In genomic region chr6:105573556-105573955, GRCh38 we compare ENCODE assay signal across 21 cellular contexts.
DNase-seq lines count a peak whose midpoint lies in the region; ATAC-seq, FAIRE-seq and TF ChIP-seq lines count a peak whose summit lies in the region.
"Had no signal": no experiment of that assay in that cellular context is flagged by ENCODE, and none has a peak within 500 bp of the region (broad histone marks: within the 10 kb centered on the region; RNA-seq: fewer than 3 reads in every experiment).

No MANE protein-coding gene starts in this region.

- peak; percentile 45 for DNase-seq in ELR (ENCODE audit: low read depth)
- DNase-seq in GM23338 (ENCODE audit: low spot score), result no peak
- DNase-seq in astrocyte (ENCODE audit: low read depth), result peak; percentile 76
- no peak for DNase-seq in foreskin keratinocyte
- DNase-seq in LoVo (ENCODE audit: low spot score), result no peak
- no peak for DNase-seq in stimulated activated naive CD4-positive, alpha-beta T cell (lab: John Stamatoyannopoulos, UW)
- DNase-seq in MG63, result no peak
- DNase-seq: CD8-positive, alpha-beta T cell; COR-L47; DMS153; DMS79 treated with DMSO at 0.1 percent for 48 hours; GOT3; H9; KG1 had no signal

- H3K4me3 Mint-ChIP-seq in GM23338 (no peak overlapping the region), astrocyte (ENCODE audit: unreplicated experiment) (no peak overlapping the region)
- H3K4me3 Mint-ChIP-seq: CD14-positive monocyte; CD8-positive, alpha-beta T cell; H9; IgD-negative memory B cell had no signal

- H3K27ac ChIP-seq in GM23338 (ENCODE audit: low read depth), result no peak overlapping the region
- H3K27ac ChIP-seq in astrocyte (ENCODE audit: low read depth, low read length), result peak overlapping the region; percentile 8
- H3K27ac ChIP-seq in foreskin keratinocyte, result peak overlapping the region; percentile 16

- H3K36me3 Mint-ChIP-seq in GM23338 (ENCODE audit: low read depth) (no peaks in the 10 kb centered on the region), astrocyte (ENCODE audit: low read depth, unreplicated experiment) (no peaks in the 10 kb centered on the region)
- H3K36me3 Mint-ChIP-seq: CD14-positive monocyte; CD8-positive, alpha-beta T cell; IgD-negative memory B cell had no signal

- H2AFZ ChIP-seq in GM23338 (0 out of 2 replicates have a peak overlapping the region, but pooled peaks have one; percentile 43), astrocyte (ENCODE audit: low read depth, low read length) (no peak overlapping the region)

- ATAC-seq in GM23338 (no peak), foreskin keratinocyte (peak; percentile 24), HG03280 (IDR thresholded peaks at IDR 0.05; ENCODE audit: unreplicated experiment) (no peak)
- ATAC-seq: A549; CD8-positive, alpha-beta T cell; GM12878 had no signal

- H4K20me1 ChIP-seq in GM23338 (replicated peaks; ENCODE audit: insufficient read depth) (no peaks in the 10 kb centered on the region), astrocyte (ENCODE audit: insufficient read depth, low read length) (no peaks in the 10 kb centered on the region)

- H3K9me3 Mint-ChIP-seq in GM23338, result no peaks in the 10 kb centered on the region
- no peaks in the 10 kb centered on the region for H3K9me3 Mint-ChIP-seq in astrocyte (ENCODE audit: unreplicated experiment)
- H3K9me3 Mint-ChIP-seq: CD8-positive, alpha-beta T cell; H9 had no signal

- no peaks in the 10 kb centered on the region for H3F3A ChIP-seq in GM23338 (replicated peaks; ENCODE audit: low read depth)

- no peak for TF ChIP-seq CTCF in GM23338 (conservative IDR thresholded peaks at IDR 0.05; ENCODE audit: low read depth in 2 of 2)
- TF ChIP-seq CTCF in astrocyte (IDR thresholded peaks at IDR 0.05; ENCODE audit: insufficient read depth, low read depth, low read length), result no peak
- no peak for TF ChIP-seq CTCF in foreskin keratinocyte (conservative IDR thresholded peaks at IDR 0.05)

- no peaks in the 10 kb centered on the region for H3K27me3 ChIP-seq in GM23338 (ENCODE audit: insufficient read depth)
- H3K27me3 ChIP-seq in astrocyte (ENCODE audit: insufficient read depth, low read length), result no peaks in the 10 kb centered on the region
- no peaks in the 10 kb centered on the region for H3K27me3 ChIP-seq in foreskin keratinocyte
- H3K27me3 ChIP-seq in MG63, result no peaks in the 10 kb centered on the region

- H3K79me2 ChIP-seq in GM23338 (replicated peaks; ENCODE audit: insufficient read depth) (no peaks in the 10 kb centered on the region), astrocyte (ENCODE audit: insufficient read depth, low read length) (no peaks in the 10 kb centered on the region)

- H3K4me1 Mint-ChIP-seq in GM23338 (peaks cover 2% of the 10 kb centered on the region; the same call in 2 of the 3 replicates), astrocyte (ENCODE audit: low read depth, unreplicated experiment) (no peaks in the 10 kb centered on the region)
- H3K4me1 Mint-ChIP-seq: CD14-positive monocyte, IgD-negative memory B cell had no signal

- no peaks in the 10 kb centered on the region for H3K9me2 ChIP-seq in GM23338 (ENCODE audit: insufficient read depth)

- H3K4me3 ChIP-seq in GM23338 (no peak overlapping the region), astrocyte (ENCODE audit: insufficient read depth, low read depth, low read length) (no peak overlapping the region), MG63 (no peak overlapping the region)
- H3K4me3 ChIP-seq: A549, GM12878 had no signal

- H3K27ac Mint-ChIP-seq in GM23338 (no peak overlapping the region), astrocyte (ENCODE audit: unreplicated experiment) (no peak overlapping the region)
- H3K27ac Mint-ChIP-seq: CD14-positive monocyte; CD8-positive, alpha-beta T cell; H9; IgD-negative memory B cell had no signal

- H3K36me3 ChIP-seq in GM23338 (ENCODE audit: insufficient read depth) (no peaks in the 10 kb centered on the region), astrocyte (ENCODE audit: insufficient read depth, low read length) (no peaks in the 10 kb centered on the region), MG63 (no peaks in the 10 kb centered on the region)

- FAIRE-seq in astrocyte (lab: Jason Lieb, UNC), result no peak
- FAIRE-seq: A549, D721Med, GM12878, GM18507 had no signal

- H3K4me1 ChIP-seq in GM23338 (ENCODE audit: insufficient read depth), result no peaks in the 10 kb centered on the region
- peaks cover 2% of the 10 kb centered on the region for H3K4me1 ChIP-seq in astrocyte (ENCODE audit: insufficient read depth, low read length)
- H3K4me1 ChIP-seq in foreskin keratinocyte, result peaks cover 12% of the 10 kb centered on the region

- H3K9ac ChIP-seq in astrocyte (ENCODE audit: low read length), result no peak overlapping the region

- H3K27me3 Mint-ChIP-seq in GM23338 (ENCODE audit: insufficient read depth, low read depth, poor library complexity), result peaks cover 2% of the 10 kb centered on the region
- H3K27me3 Mint-ChIP-seq in astrocyte (ENCODE audit: low read depth, unreplicated experiment), result peaks cover 4% of the 10 kb centered on the region

- H3K9me3 ChIP-seq in astrocyte (ENCODE audit: insufficient read depth, low read depth, low read length), result no peaks in the 10 kb centered on the region
- no peaks in the 10 kb centered on the region for H3K9me3 ChIP-seq in MG63
- H3K9me3 ChIP-seq: A549 had no signal

- H3K4me2 ChIP-seq in GM23338, result no peak overlapping the region
- H3K4me2 ChIP-seq in astrocyte (ENCODE audit: low read length), result peak overlapping the region; percentile 26
- H3K4me2 ChIP-seq: A549 had no signal

TF ChIP-seq in GM23338, 12 proteins besides CTCF, POLR2A, EP300 and RAD21 (continues in another document):
- TF ChIP-seq ZNF331 (CRISPR knock-in tag; IDR thresholded peaks at IDR 0.05; ENCODE audit: low read depth) (no peak), STAT1 (IDR thresholded peaks at IDR 0.05; ENCODE audit: unreplicated experiment) (no peak), JUNB (IDR thresholded peaks at IDR 0.05; ENCODE audit: unreplicated experiment) (no peak), POLR2AphosphoS5 (IDR thresholded peaks at IDR 0.05; ENCODE audit: low read depth) (no peak), CREB1 (CRISPR knock-in tag; IDR thresholded peaks at IDR 0.05; ENCODE audit: low read depth) (no peak), NANOG (IDR thresholded peaks at IDR 0.05; ENCODE audit: borderline replicate concordance) (no peak), EZH2 (IDR thresholded peaks at IDR 0.05; ENCODE audit: low read depth, unreplicated experiment) (no peak), EZH2phosphoT487 (IDR thresholded peaks at IDR 0.05; ENCODE audit: unreplicated experiment) (no peak), REST (IDR thresholded peaks at IDR 0.05; ENCODE audit: unreplicated experiment) (no peak)

Comparison
In these comparisons a context has a peak if more than half of its experiments do, and no peak if none do; other contexts are left out.
1. DNase-seq: peak in ELR (single experiment) and astrocyte (single experiment); none in GM23338 (single experiment), foreskin keratinocyte (0 of 2), LoVo (single experiment), stimulated activated naive CD4-positive, alpha-beta T cell (0 of 6) and MG63 (single experiment).